In the genomic region with DNA sequence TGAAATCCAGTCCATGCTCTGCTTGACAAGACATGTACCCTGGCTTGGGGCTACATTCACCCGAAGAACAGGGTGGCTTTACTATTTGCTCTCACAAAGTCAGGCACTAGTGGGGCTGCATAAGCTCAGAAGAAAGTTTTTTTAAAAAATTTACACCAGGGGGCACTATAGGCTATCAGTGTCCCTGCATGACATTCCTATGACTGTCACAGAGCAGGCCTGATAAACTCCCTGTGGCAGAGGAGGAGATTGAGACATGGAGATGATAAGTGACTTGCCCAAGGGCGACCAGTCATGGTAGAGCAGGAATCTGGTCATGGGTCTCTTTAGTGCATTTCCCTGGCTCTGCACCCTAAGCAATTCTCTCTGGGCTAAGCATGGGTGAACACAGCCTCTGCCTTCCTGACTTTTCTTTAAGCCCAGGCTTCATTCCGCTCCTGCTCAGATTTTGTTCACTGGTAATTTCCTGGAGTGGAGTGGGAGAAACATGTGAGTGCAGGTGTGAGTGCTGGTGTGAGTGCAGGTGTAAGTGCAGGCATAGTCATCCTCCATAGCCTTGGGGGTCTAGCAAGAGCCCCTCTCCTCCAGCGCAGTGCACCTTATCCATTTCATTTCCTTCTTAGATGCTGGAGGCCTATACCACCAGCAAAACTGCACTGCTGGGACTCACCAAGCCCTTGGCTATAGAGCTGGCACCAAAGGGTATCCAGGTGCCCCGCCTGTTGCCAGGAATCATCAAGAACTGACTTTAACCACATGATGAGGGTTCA, we compare ENCODE assay signal across 8 cellular contexts.
A peak's percentile ranks its signal among the peaks of the same experiment; 100 is the strongest.
DNase-seq lines count a peak whose midpoint lies in the region; FAIRE-seq and TF ChIP-seq lines count a peak whose summit lies in the region.

No MANE protein-coding gene starts in this region.

- H3K4me3 ChIP-seq in smooth muscle cell (no peak overlapping the region), coronary artery (no peak overlapping the region)

- no peaks in the 10 kb centered on the region for H3K4me1 ChIP-seq in smooth muscle cell (ENCODE audit: low read depth)

- no peak overlapping the region for H2AFZ ChIP-seq in smooth muscle cell (ENCODE audit: low read depth)

- no peaks in the 10 kb centered on the region for H3K27me3 ChIP-seq in smooth muscle cell (ENCODE audit: low read depth)

- H3F3A ChIP-seq in smooth muscle cell (ENCODE audit: low read depth), result no peaks in the 10 kb centered on the region

- H3K9ac ChIP-seq in smooth muscle cell (ENCODE audit: low read depth), result no peak overlapping the region

- H4K20me1 ChIP-seq in smooth muscle cell (ENCODE audit: low read depth), result no peaks in the 10 kb centered on the region

- H3K4me2 ChIP-seq in smooth muscle cell, result no peak overlapping the region

- POLR2A ChIA-PET in HEK293T (lab: Yijun Ruan, JAX), result no interaction called here
- POLR2A ChIA-PET in activated CD4-positive, alpha-beta memory T cell treated with anti-CD3 and anti-CD28 coated beads, Interleukin-2, amount 10 ng/mL, durations not matched to agents 7 days and 5 days (lab: Charles Lee), result no interaction called here

- no peak for FAIRE-seq in frontal cortex (lab: Jason Lieb, UNC)

- CTCF ChIA-PET in Calu3 (lab: Charles Lee) (interaction anchor here (1.4 kb wide), 1 partner anchor 183 kb away, joined by 12 read pairs; no protein-coding TSS in a partner anchor), HEK293T (lab: Yijun Ruan, JAX) (interaction anchor here (1.0 kb wide), 1 partner anchor 203 kb away, joined by 4 read pairs; no protein-coding TSS in a partner anchor)
- CTCF ChIA-PET in activated CD4-positive, alpha-beta memory T cell treated with anti-CD3 and anti-CD28 coated beads, Interleukin-2, amount 10 ng/mL, durations not matched to agents 7 days and 5 days (lab: Charles Lee), result interaction anchor here (1.3 to 2.3 kb wide), 2 partner anchors 139 to 202 kb away, joined by 3 to 9 read pairs; no protein-coding TSS in a partner anchor

- DNase-seq in Calu3 (peak; percentile 23), HEK293T (ENCODE audit: extremely low spot score) (peak; percentile 58), SHP77 (lab: John Stamatoyannopoulos, UW) (peak; percentile 64), frontal cortex (ENCODE audit: low spot score in 2 of 2) (peak; percentile 17 to 48), smooth muscle cell (lab: John Stamatoyannopoulos, UW; ENCODE audit: unreplicated experiment) (no peak), coronary artery (ENCODE audit: low spot score) (no peak), posterior cingulate gyrus (no peak)
- DNase-seq in activated CD4-positive, alpha-beta memory T cell treated with anti-CD3 and anti-CD28 coated beads, Interleukin-2, amount 10 ng/mL, durations not matched to agents 7 days and 5 days, result no peak

- H3K27ac Mint-ChIP-seq in Calu3 (ENCODE audit: unreplicated experiment), result no peak overlapping the region
- H3K27ac Mint-ChIP-seq in activated CD4-positive, alpha-beta memory T cell treated with anti-CD3 and anti-CD28 coated beads, Interleukin-2, amount 10 ng/mL, durations not matched to agents 7 days and 5 days, result no peak overlapping the region

- BruUV-seq in Calu3 (replicated peaks; lab: Mats Ljungman, UMichigan), result no TSS peak

- H3K27me3 Mint-ChIP-seq in Calu3 (ENCODE audit: unreplicated experiment), result peaks cover 40% of the 10 kb centered on the region
- no peaks in the 10 kb centered on the region for H3K27me3 Mint-ChIP-seq in activated CD4-positive, alpha-beta memory T cell treated with anti-CD3 and anti-CD28 coated beads, Interleukin-2, amount 10 ng/mL, durations not matched to agents 7 days and 5 days

- WGBS in smooth muscle cell (ENCODE audit: low lambda C conversion rate), result 73% methylated on average over 5 of the region's 5 CpGs

- TF ChIP-seq CTCF in Calu3 (IDR thresholded peaks at IDR 0.05; ENCODE audit: unreplicated experiment), result peak; percentile 25
- TF ChIP-seq CTCF in smooth muscle cell (IDR thresholded peaks at IDR 0.05; ENCODE audit: borderline replicate concordance, insufficient read depth, poor library complexity, severe bottlenecking), result peak; percentile 16
- no peak for TF ChIP-seq CTCF in coronary artery (IDR thresholded peaks at IDR 0.05)

- no peaks in the 10 kb centered on the region for H3K9me3 ChIP-seq in smooth muscle cell (replicated peaks; ENCODE audit: low read depth)

- peaks cover 7% of the 10 kb centered on the region for H3K4me1 Mint-ChIP-seq in Calu3 (ENCODE audit: low read depth, unreplicated experiment)
- H3K4me1 Mint-ChIP-seq in activated CD4-positive, alpha-beta memory T cell treated with anti-CD3 and anti-CD28 coated beads, Interleukin-2, amount 10 ng/mL, durations not matched to agents 7 days and 5 days, result no peaks in the 10 kb centered on the region

- no peaks in the 10 kb centered on the region for H3K79me2 ChIP-seq in smooth muscle cell (ENCODE audit: low read depth)

- no peaks in the 10 kb centered on the region for H3K9me3 Mint-ChIP-seq in Calu3 (ENCODE audit: low read depth, unreplicated experiment)
- no peaks in the 10 kb centered on the region for H3K9me3 Mint-ChIP-seq in activated CD4-positive, alpha-beta memory T cell treated with anti-CD3 and anti-CD28 coated beads, Interleukin-2, amount 10 ng/mL, durations not matched to agents 7 days and 5 days

- intact Hi-C loops in Calu3 (cut with micrococcal nuclease; ENCODE audit: unreplicated experiment), result loop anchor here (1.0 to 5.0 kb wide), 4 partner anchors 140 to 202 kb away; no protein-coding TSS in a partner anchor
- intact Hi-C loops in posterior cingulate gyrus (cut with DNase I), result loop anchor here (10.0 kb wide), 1 partner anchor 187 kb away; no protein-coding TSS in a partner anchor

- no peaks in the 10 kb centered on the region for H3K36me3 Mint-ChIP-seq in Calu3 (ENCODE audit: insufficient read depth, unreplicated experiment)
- H3K36me3 Mint-ChIP-seq in activated CD4-positive, alpha-beta memory T cell treated with anti-CD3 and anti-CD28 coated beads, Interleukin-2, amount 10 ng/mL, durations not matched to agents 7 days and 5 days (ENCODE audit: low read depth), result no peaks in the 10 kb centered on the region

- H3K4me3 Mint-ChIP-seq in Calu3 (ENCODE audit: low read depth, unreplicated experiment), result no peak overlapping the region
- no peak overlapping the region for H3K4me3 Mint-ChIP-seq in activated CD4-positive, alpha-beta memory T cell treated with anti-CD3 and anti-CD28 coated beads, Interleukin-2, amount 10 ng/mL, durations not matched to agents 7 days and 5 days

- no peak overlapping the region for H3K27ac ChIP-seq in smooth muscle cell (ENCODE audit: low read depth)
- no peak overlapping the region for H3K27ac ChIP-seq in coronary artery

- H3K36me3 ChIP-seq in smooth muscle cell (ENCODE audit: low read depth), result no peaks in the 10 kb centered on the region

TF ChIP-seq in HEK293T, 16 proteins besides CTCF, POLR2A, EP300 and RAD21:
- no peak for TF ChIP-seq ELF4 (IDR thresholded peaks at IDR 0.05)
- no peak for TF ChIP-seq SP1 (IDR thresholded peaks at IDR 0.05)
- no peak for TF ChIP-seq BHLHE40 (IDR thresholded peaks at IDR 0.05; ENCODE audit: borderline replicate concordance)
- no peak for TF ChIP-seq LEF1 (IDR thresholded peaks at IDR 0.05; ENCODE audit: borderline replicate concordance)
- no peak for TF ChIP-seq HDGF (IDR thresholded peaks at IDR 0.05; ENCODE audit: borderline replicate concordance)
- no peak for TF ChIP-seq L3MBTL2 (conservative IDR thresholded peaks at IDR 0.05)
- no peak for TF ChIP-seq FOXM1 (IDR thresholded peaks at IDR 0.05; ENCODE audit: borderline replicate concordance)
- TF ChIP-seq FOXK2 (IDR thresholded peaks at IDR 0.05), result no peak
- TF ChIP-seq FOXA1 (IDR thresholded peaks at IDR 0.05), result no peak
- no peak for TF ChIP-seq CTBP1 (IDR thresholded peaks at IDR 0.05; ENCODE audit: borderline replicate concordance)
- no peak for TF ChIP-seq TARDBP (IDR thresholded peaks at IDR 0.05)
- TF ChIP-seq, protein P1, sequence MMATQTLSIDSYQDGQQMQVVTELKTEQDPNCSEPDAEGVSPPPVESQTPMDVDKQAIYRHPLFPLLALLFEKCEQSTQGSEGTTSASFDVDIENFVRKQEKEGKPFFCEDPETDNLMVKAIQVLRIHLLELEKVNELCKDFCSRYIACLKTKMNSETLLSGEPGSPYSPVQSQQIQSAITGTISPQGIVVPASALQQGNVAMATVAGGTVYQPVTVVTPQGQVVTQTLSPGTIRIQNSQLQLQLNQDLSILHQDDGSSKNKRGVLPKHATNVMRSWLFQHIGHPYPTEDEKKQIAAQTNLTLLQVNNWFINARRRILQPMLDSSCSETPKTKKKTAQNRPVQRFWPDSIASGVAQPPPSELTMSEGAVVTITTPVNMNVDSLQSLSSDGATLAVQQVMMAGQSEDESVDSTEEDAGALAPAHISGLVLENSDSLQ (IDR thresholded peaks at IDR 0.05), result no peak
- TF ChIP-seq NFRKB (IDR thresholded peaks at IDR 0.05), result no peak
- no peak for TF ChIP-seq SUZ12 (IDR thresholded peaks at IDR 0.05)
- TF ChIP-seq ARNT (IDR thresholded peaks at IDR 0.05), result no peak
- TF ChIP-seq ZNF384 (IDR thresholded peaks at IDR 0.05), result no peak
TF ChIP-seq in HEK293T: peak in this region for 0.

Comparison
In these comparisons a context has a peak if more than half of its experiments do, and no peak if none do; other contexts are left out.
1. DNase-seq: peak in Calu3 (single experiment), HEK293T (single experiment), SHP77 (2 of 2) and frontal cortex (2 of 2); none in smooth muscle cell (single experiment), coronary artery (single experiment), activated CD4-positive, alpha-beta memory T cell treated with anti-CD3 and anti-CD28 coated beads, Interleukin-2, amount 10 ng/mL, durations not matched to agents 7 days and 5 days (single experiment) and posterior cingulate gyrus (0 of 10).